ENCODE assay signal across 9 cellular contexts in genomic region chr5:141821430-141821925, GRCh38. TPM values are rescaled to one million over a fixed set of nuclear protein-coding genes. Genes with fewer than 3 reads are reported as not detected.
DNase-seq lines count a peak whose midpoint lies in the region; ATAC-seq and TF ChIP-seq lines count a peak whose summit lies in the region.
"Had no signal": no experiment of that assay in that cellular context is flagged by ENCODE, and none has a peak within 500 bp of the region (broad histone marks: within the 10 kb centered on the region; RNA-seq: fewer than 3 reads in every experiment).

No MANE protein-coding gene starts in this region.

- no peaks in the 10 kb centered on the region for H3K9me3 Mint-ChIP-seq in activated CD8-positive, alpha-beta memory T cell treated with anti-CD3 and anti-CD28 coated beads, Interleukin-2, amount 10 ng/mL, durations not matched to agents 7 days and 5 days (ENCODE audit: low read depth)
- H3K9me3 Mint-ChIP-seq: activated naive CD4-positive, alpha-beta T cell treated with anti-CD3 and anti-CD28 coated beads, Interleukin-2, amount 50 U/mL, for 24 hours had no signal

- no peak overlapping the region for H3K9ac ChIP-seq in DND-41 (ENCODE audit: low read depth, low read length)
- no peak overlapping the region for H3K9ac ChIP-seq in parathyroid adenoma

- DNase-seq in DND-41 = no peak
- DNase-seq in NCI-H69 (lab: John Stamatoyannopoulos, UW) = peak; percentile 54
- DNase-seq in erythroblast (lab: John Stamatoyannopoulos, UW) = peak; percentile 18 to 62
- no peak for DNase-seq in activated CD8-positive, alpha-beta memory T cell treated with anti-CD3 and anti-CD28 coated beads, Interleukin-2, amount 10 ng/mL, durations not matched to agents 7 days and 5 days
- no peak for DNase-seq in GM13977 (ENCODE audit: low spot score)

- ATAC-seq in DND-41 (ENCODE audit: insufficient read depth, low read depth) (peak; percentile 49; the same call in 1 of the 3 replicates), HG02642 (IDR thresholded peaks at IDR 0.05; ENCODE audit: poor library complexity, unreplicated experiment) (no peak), GM21360 (IDR thresholded peaks at IDR 0.05; ENCODE audit: unreplicated experiment) (no peak)
- ATAC-seq in activated CD8-positive, alpha-beta memory T cell treated with anti-CD3 and anti-CD28 coated beads, Interleukin-2, amount 10 ng/mL, durations not matched to agents 7 days and 5 days = no peak

- TF ChIP-seq CTCF in DND-41 (IDR thresholded peaks at IDR 0.05; ENCODE audit: borderline replicate concordance, extremely low read depth, low read length, poor library complexity, severe bottlenecking) = no peak
- no peak for TF ChIP-seq CTCF in parathyroid adenoma (IDR thresholded peaks at IDR 0.05)
- no peak for TF ChIP-seq CTCF in GM13977 (IDR thresholded peaks at IDR 0.05; ENCODE audit: extremely low read depth, insufficient read depth, missing control alignments)

- H3K4me1 Mint-ChIP-seq in activated CD8-positive, alpha-beta memory T cell treated with anti-CD3 and anti-CD28 coated beads, Interleukin-2, amount 10 ng/mL, durations not matched to agents 7 days and 5 days = peaks cover 2% of the 10 kb centered on the region
- H3K4me1 Mint-ChIP-seq: activated naive CD4-positive, alpha-beta T cell treated with anti-CD3 and anti-CD28 coated beads, Interleukin-2, amount 50 U/mL, for 24 hours had no signal

- no peaks in the 10 kb centered on the region for H3K36me3 Mint-ChIP-seq in activated CD8-positive, alpha-beta memory T cell treated with anti-CD3 and anti-CD28 coated beads, Interleukin-2, amount 10 ng/mL, durations not matched to agents 7 days and 5 days
- H3K36me3 Mint-ChIP-seq: activated naive CD4-positive, alpha-beta T cell treated with anti-CD3 and anti-CD28 coated beads, Interleukin-2, amount 50 U/mL, for 24 hours had no signal

- H3K27ac Mint-ChIP-seq in activated CD8-positive, alpha-beta memory T cell treated with anti-CD3 and anti-CD28 coated beads, Interleukin-2, amount 10 ng/mL, durations not matched to agents 7 days and 5 days = no peak overlapping the region
- H3K27ac Mint-ChIP-seq: activated naive CD4-positive, alpha-beta T cell treated with anti-CD3 and anti-CD28 coated beads, Interleukin-2, amount 50 U/mL, for 24 hours had no signal

- H3K27me3 ChIP-seq in DND-41 (ENCODE audit: insufficient read depth, low read length, poor library complexity) (peaks cover 13% of the 10 kb centered on the region), parathyroid adenoma (ENCODE audit: control insufficient read depth, insufficient read depth, low read length) (no peaks in the 10 kb centered on the region)

- H3K27ac ChIP-seq in DND-41 (ENCODE audit: low read length) (no peak overlapping the region), parathyroid adenoma (peak overlapping the region; percentile 48)

- no peak for TF ChIP-seq POLR2A in erythroblast (IDR thresholded peaks at IDR 0.05; ENCODE audit: low read length)

- H3K79me2 ChIP-seq in DND-41 (ENCODE audit: insufficient read depth, low read length) (no peaks in the 10 kb centered on the region), parathyroid adenoma (no peaks in the 10 kb centered on the region)

- H3K4me1 ChIP-seq in DND-41 (ENCODE audit: insufficient read depth, low read length) = no peaks in the 10 kb centered on the region
- H3K4me1 ChIP-seq in parathyroid adenoma = peaks cover 7% of the 10 kb centered on the region

- no peak overlapping the region for H3K4me3 Mint-ChIP-seq in activated CD8-positive, alpha-beta memory T cell treated with anti-CD3 and anti-CD28 coated beads, Interleukin-2, amount 10 ng/mL, durations not matched to agents 7 days and 5 days
- H3K4me3 Mint-ChIP-seq: activated naive CD4-positive, alpha-beta T cell treated with anti-CD3 and anti-CD28 coated beads, Interleukin-2, amount 50 U/mL, for 24 hours had no signal

- no peaks in the 10 kb centered on the region for H3K9me3 ChIP-seq in DND-41 (ENCODE audit: insufficient read depth, low read length, severe bottlenecking)
- no peaks in the 10 kb centered on the region for H3K9me3 ChIP-seq in parathyroid adenoma (ENCODE audit: control insufficient read depth, low read length)

- no peak overlapping the region for H2AFZ ChIP-seq in DND-41 (ENCODE audit: low read depth, low read length)
- no peak overlapping the region for H2AFZ ChIP-seq in parathyroid adenoma

- in situ Hi-C loops in GM13977 (cut with MboI; ENCODE audit: low pct_unique_long_range_greater_than_20kb, low sequenced_read_pairs, unreplicated experiment) = no loop called here

- peaks cover 16% of the 10 kb centered on the region for H3K27me3 Mint-ChIP-seq in activated CD8-positive, alpha-beta memory T cell treated with anti-CD3 and anti-CD28 coated beads, Interleukin-2, amount 10 ng/mL, durations not matched to agents 7 days and 5 days

- no peaks in the 10 kb centered on the region for H3K36me3 ChIP-seq in DND-41 (ENCODE audit: insufficient read depth, low read length)
- no peaks in the 10 kb centered on the region for H3K36me3 ChIP-seq in parathyroid adenoma (ENCODE audit: control insufficient read depth, insufficient read depth, low read length)

- H4K20me1 ChIP-seq in DND-41 (ENCODE audit: insufficient read depth, low read length) = no peaks in the 10 kb centered on the region

- CTCF ChIA-PET in activated CD8-positive, alpha-beta memory T cell treated with anti-CD3 and anti-CD28 coated beads, Interleukin-2, amount 10 ng/mL, durations not matched to agents 7 days and 5 days (lab: Charles Lee) = interaction anchor here (1.0 kb wide), 1 partner anchor 129 kb away, joined by 4 read pairs; no protein-coding TSS in a partner anchor

- H3K4me2 ChIP-seq in DND-41 (ENCODE audit: insufficient read depth, low read length) = no peak overlapping the region
- no peak overlapping the region for H3K4me2 ChIP-seq in parathyroid adenoma (ENCODE audit: low read length)

- H3K4me3 ChIP-seq in DND-41 (ENCODE audit: low read depth in 1 of 2, low read length in 2 of 2) (no peak overlapping the region), parathyroid adenoma (ENCODE audit: low read depth, low read length) (no peak overlapping the region)

RNA-seq across cellular contexts. Expression of gene PCDH1, which starts 56.7 kb away (rescaled TPM):
- total RNA-seq in activated CD8-positive, alpha-beta memory T cell treated with anti-CD3 and anti-CD28 coated beads, Interleukin-2, amount 10 ng/mL, durations not matched to agents 7 days and 5 days = not detected

Comparison
In these comparisons a context has a peak if more than half of its experiments do, and no peak if none do; other contexts are left out.
1. DNase-seq: peak in NCI-H69 (single experiment) and erythroblast (2 of 2); none in DND-41 (single experiment), activated CD8-positive, alpha-beta memory T cell treated with anti-CD3 and anti-CD28 coated beads, Interleukin-2, amount 10 ng/mL, durations not matched to agents 7 days and 5 days (single experiment) and GM13977 (single experiment).